In the genomic region with DNA sequence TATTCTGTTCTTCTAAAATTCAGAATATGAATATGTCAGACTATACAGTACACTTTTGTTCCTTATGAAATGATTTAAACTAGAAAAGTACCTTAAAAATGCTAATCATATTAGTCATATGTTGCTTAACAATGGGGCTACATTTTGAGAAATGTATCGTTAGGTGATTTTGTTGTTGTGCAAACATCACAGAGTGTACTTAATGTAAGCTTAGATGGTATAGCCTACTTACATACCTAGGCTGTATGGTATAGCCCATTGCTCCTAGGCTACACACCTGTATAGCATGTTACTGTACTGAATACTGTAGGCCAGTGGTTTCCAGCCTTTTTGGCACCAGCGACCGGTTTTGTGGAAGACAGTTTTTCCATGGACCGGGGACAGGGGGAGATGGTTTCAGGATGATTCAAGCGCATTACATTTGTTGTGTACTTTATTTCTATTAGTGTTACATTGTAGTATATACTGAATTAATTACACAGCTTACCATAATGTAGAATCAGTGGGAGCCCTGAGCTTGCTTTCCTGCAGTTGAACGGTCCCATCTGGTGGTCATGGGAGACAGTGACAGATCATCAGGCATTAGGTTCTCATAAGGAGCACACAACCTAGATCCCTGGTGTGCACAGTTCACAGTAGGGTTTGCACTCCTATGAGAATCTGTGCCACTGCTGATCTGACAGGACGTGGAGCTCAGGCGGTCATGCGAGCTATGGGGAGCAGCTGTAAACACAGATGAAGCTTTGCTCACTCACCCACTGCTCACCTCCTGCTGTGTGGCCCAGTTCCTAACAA, we compare ENCODE assay signal across 17 cellular contexts. TPM values are rescaled to one million over a fixed set of nuclear protein-coding genes. Genes with fewer than 3 reads are reported as not detected.
DNase-seq lines count a peak whose midpoint lies in the region; ATAC-seq and TF ChIP-seq lines count a peak whose summit lies in the region.
"Had no signal": no experiment of that assay in that cellular context is flagged by ENCODE, and none has a peak within 500 bp of the region (broad histone marks: within the 10 kb centered on the region; RNA-seq: fewer than 3 reads in every experiment).

No MANE protein-coding gene starts in this region.

- ATAC-seq in GM18520 (IDR thresholded peaks at IDR 0.05; ENCODE audit: unreplicated experiment), result no peak
- ATAC-seq in HG02678 (IDR thresholded peaks at IDR 0.05; ENCODE audit: unreplicated experiment), result no peak
- ATAC-seq: activated CD8-positive, alpha-beta memory T cell treated with anti-CD3 and anti-CD28 coated beads, Interleukin-2, amount 10 ng/mL, durations not matched to agents 7 days and 5 days; right cardiac atrium; stimulated activated naive B cell treated with anti-CD40 and anti-IgM and Interleukin-4, amounts not matched to agents 10 μg/mL and 1 μg/mL and 100 μg/mL, for 72 hours had no signal

- peaks cover 6% of the 10 kb centered on the region for H3K9me3 Mint-ChIP-seq in osteocyte (ENCODE audit: unreplicated experiment)
- H3K9me3 Mint-ChIP-seq: activated naive CD4-positive, alpha-beta T cell treated with anti-CD3 and anti-CD28 coated beads for 36 hours had no signal

- peak overlapping the region; percentile 63 for H3K27ac Mint-ChIP-seq in osteocyte (ENCODE audit: unreplicated experiment)
- H3K27ac Mint-ChIP-seq: activated CD8-positive, alpha-beta memory T cell treated with anti-CD3 and anti-CD28 coated beads, Interleukin-2, amount 10 ng/mL, durations not matched to agents 7 days and 5 days; activated naive CD4-positive, alpha-beta T cell treated with anti-CD3 and anti-CD28 coated beads for 36 hours; CD4-positive, CD25-positive, alpha-beta regulatory T cell; nephron progenitor cell; stimulated activated naive B cell treated with anti-CD40 and anti-IgM and Interleukin-4, amounts not matched to agents 10 μg/mL and 1 μg/mL and 100 μg/mL, for 72 hours had no signal

- peaks cover 19% of the 10 kb centered on the region for H3K4me1 Mint-ChIP-seq in osteocyte (ENCODE audit: unreplicated experiment)
- H3K4me1 Mint-ChIP-seq: activated CD8-positive, alpha-beta memory T cell treated with anti-CD3 and anti-CD28 coated beads, Interleukin-2, amount 10 ng/mL, durations not matched to agents 7 days and 5 days; nephron progenitor cell; stimulated activated naive B cell treated with anti-CD40 and anti-IgM and Interleukin-4, amounts not matched to agents 10 μg/mL and 1 μg/mL and 100 μg/mL, for 72 hours had no signal

- TF ChIP-seq CTCF in GM10266 (IDR thresholded peaks at IDR 0.05; ENCODE audit: control insufficient read depth, insufficient read depth, low read depth, missing control alignments) (peak; percentile 8), osteocyte (IDR thresholded peaks at IDR 0.05) (peak; percentile 43)

- H3K4me3 Mint-ChIP-seq in osteocyte (ENCODE audit: unreplicated experiment), result no peak overlapping the region
- H3K4me3 Mint-ChIP-seq: activated CD8-positive, alpha-beta memory T cell treated with anti-CD3 and anti-CD28 coated beads, Interleukin-2, amount 10 ng/mL, durations not matched to agents 7 days and 5 days; activated naive CD4-positive, alpha-beta T cell treated with anti-CD3 and anti-CD28 coated beads for 36 hours; CD4-positive, CD25-positive, alpha-beta regulatory T cell; nephron progenitor cell; stimulated activated naive B cell treated with anti-CD40 and anti-IgM and Interleukin-4, amounts not matched to agents 10 μg/mL and 1 μg/mL and 100 μg/mL, for 72 hours had no signal

- H3K27me3 Mint-ChIP-seq in osteocyte (ENCODE audit: unreplicated experiment), result no peaks in the 10 kb centered on the region
- H3K27me3 Mint-ChIP-seq: activated CD8-positive, alpha-beta memory T cell treated with anti-CD3 and anti-CD28 coated beads, Interleukin-2, amount 10 ng/mL, durations not matched to agents 7 days and 5 days; CD4-positive, CD25-positive, alpha-beta regulatory T cell; stimulated activated naive B cell treated with anti-CD40 and anti-IgM and Interleukin-4, amounts not matched to agents 10 μg/mL and 1 μg/mL and 100 μg/mL, for 72 hours had no signal

- no peak for DNase-seq in GM10266 (ENCODE audit: extremely low spot score)
- peak; percentile 27 for DNase-seq in NCI-H69 (lab: John Stamatoyannopoulos, UW)
- peak; percentile 12 for DNase-seq in cerebellar cortex (ENCODE audit: low spot score)
- no peak for DNase-seq in osteocyte (ENCODE audit: extremely low spot score, unreplicated experiment)
- no peak for DNase-seq in NCI-H2029 (lab: John Stamatoyannopoulos, UW)
- DNase-seq: activated CD8-positive, alpha-beta memory T cell treated with anti-CD3 and anti-CD28 coated beads, Interleukin-2, amount 10 ng/mL, durations not matched to agents 7 days and 5 days; activated naive CD4-positive, alpha-beta T cell treated with anti-CD3 and anti-CD28 coated beads for 36 hours; CD4-positive, CD25-positive, alpha-beta regulatory T cell; erythroblast; KG1; NCI-H1930; nephron progenitor cell; right cardiac atrium; SHP77; stimulated activated naive B cell treated with anti-CD40 and anti-IgM and Interleukin-4, amounts not matched to agents 10 μg/mL and 1 μg/mL and 100 μg/mL, for 72 hours had no signal

- H3K36me3 Mint-ChIP-seq in osteocyte (ENCODE audit: unreplicated experiment), result peaks cover 35% of the 10 kb centered on the region

RNA-seq across cellular contexts. Expression of gene MRC2, which starts 35.0 kb away (rescaled TPM):
- total RNA-seq in osteocyte, result 418 and 419 TPM in 2 replicates

Comparison
In these comparisons a context has a peak if more than half of its experiments do, and no peak if none do; other contexts are left out.
1. DNase-seq: peak in NCI-H69 (single experiment) and cerebellar cortex (single experiment); none in GM10266 (single experiment), osteocyte (single experiment) and NCI-H2029 (single experiment).